1 cellular context compared by ENCODE assay signal in the genomic region with DNA sequence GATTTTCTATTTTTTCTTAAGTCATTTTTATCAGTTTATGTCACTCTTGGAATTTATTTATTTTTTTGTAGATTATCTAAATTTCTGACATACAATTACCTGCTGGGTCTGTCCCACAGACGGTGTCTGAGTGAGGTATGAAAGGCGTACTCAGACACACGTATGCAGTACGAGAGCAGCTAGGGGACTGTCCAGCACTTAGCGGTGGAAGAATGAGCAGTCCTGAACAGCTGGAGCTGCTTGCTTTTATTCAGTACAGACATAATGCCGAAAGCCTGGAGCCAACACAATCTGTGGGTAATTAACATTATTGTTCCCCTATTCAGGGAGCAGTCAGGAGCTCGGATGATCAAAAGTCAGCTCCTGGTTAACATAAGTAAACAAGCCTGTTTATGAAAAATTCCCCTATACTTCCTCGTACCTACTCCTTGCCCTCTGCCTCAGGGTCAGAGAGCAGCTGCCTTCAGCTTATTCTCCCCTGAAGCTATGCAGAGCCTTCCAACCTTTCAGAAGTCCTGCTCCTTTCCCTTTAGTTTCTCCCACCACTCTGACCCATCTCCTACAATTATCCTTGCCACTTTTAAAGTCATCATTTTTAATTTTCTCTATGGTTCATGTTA.
TF ChIP-seq lines count a peak whose summit lies in the region.

No MANE protein-coding gene starts in this region.

TF ChIP-seq in H1, 55 proteins besides CTCF, POLR2A, EP300 and RAD21 (continued from another document):
- no peak for TF ChIP-seq RXRA (IDR thresholded peaks at IDR 0.05; ENCODE audit: insufficient read depth, low read depth, low read length)
- no peak for TF ChIP-seq NRF1 (IDR thresholded peaks at IDR 0.05; ENCODE audit: low read depth, low read length)
- no peak for TF ChIP-seq HDAC6 (IDR thresholded peaks at IDR 0.05; ENCODE audit: low read depth, low read length)
- TF ChIP-seq MAFK (IDR thresholded peaks at IDR 0.05; ENCODE audit: low read depth, low read length), result no peak
- TF ChIP-seq, protein P1, sequence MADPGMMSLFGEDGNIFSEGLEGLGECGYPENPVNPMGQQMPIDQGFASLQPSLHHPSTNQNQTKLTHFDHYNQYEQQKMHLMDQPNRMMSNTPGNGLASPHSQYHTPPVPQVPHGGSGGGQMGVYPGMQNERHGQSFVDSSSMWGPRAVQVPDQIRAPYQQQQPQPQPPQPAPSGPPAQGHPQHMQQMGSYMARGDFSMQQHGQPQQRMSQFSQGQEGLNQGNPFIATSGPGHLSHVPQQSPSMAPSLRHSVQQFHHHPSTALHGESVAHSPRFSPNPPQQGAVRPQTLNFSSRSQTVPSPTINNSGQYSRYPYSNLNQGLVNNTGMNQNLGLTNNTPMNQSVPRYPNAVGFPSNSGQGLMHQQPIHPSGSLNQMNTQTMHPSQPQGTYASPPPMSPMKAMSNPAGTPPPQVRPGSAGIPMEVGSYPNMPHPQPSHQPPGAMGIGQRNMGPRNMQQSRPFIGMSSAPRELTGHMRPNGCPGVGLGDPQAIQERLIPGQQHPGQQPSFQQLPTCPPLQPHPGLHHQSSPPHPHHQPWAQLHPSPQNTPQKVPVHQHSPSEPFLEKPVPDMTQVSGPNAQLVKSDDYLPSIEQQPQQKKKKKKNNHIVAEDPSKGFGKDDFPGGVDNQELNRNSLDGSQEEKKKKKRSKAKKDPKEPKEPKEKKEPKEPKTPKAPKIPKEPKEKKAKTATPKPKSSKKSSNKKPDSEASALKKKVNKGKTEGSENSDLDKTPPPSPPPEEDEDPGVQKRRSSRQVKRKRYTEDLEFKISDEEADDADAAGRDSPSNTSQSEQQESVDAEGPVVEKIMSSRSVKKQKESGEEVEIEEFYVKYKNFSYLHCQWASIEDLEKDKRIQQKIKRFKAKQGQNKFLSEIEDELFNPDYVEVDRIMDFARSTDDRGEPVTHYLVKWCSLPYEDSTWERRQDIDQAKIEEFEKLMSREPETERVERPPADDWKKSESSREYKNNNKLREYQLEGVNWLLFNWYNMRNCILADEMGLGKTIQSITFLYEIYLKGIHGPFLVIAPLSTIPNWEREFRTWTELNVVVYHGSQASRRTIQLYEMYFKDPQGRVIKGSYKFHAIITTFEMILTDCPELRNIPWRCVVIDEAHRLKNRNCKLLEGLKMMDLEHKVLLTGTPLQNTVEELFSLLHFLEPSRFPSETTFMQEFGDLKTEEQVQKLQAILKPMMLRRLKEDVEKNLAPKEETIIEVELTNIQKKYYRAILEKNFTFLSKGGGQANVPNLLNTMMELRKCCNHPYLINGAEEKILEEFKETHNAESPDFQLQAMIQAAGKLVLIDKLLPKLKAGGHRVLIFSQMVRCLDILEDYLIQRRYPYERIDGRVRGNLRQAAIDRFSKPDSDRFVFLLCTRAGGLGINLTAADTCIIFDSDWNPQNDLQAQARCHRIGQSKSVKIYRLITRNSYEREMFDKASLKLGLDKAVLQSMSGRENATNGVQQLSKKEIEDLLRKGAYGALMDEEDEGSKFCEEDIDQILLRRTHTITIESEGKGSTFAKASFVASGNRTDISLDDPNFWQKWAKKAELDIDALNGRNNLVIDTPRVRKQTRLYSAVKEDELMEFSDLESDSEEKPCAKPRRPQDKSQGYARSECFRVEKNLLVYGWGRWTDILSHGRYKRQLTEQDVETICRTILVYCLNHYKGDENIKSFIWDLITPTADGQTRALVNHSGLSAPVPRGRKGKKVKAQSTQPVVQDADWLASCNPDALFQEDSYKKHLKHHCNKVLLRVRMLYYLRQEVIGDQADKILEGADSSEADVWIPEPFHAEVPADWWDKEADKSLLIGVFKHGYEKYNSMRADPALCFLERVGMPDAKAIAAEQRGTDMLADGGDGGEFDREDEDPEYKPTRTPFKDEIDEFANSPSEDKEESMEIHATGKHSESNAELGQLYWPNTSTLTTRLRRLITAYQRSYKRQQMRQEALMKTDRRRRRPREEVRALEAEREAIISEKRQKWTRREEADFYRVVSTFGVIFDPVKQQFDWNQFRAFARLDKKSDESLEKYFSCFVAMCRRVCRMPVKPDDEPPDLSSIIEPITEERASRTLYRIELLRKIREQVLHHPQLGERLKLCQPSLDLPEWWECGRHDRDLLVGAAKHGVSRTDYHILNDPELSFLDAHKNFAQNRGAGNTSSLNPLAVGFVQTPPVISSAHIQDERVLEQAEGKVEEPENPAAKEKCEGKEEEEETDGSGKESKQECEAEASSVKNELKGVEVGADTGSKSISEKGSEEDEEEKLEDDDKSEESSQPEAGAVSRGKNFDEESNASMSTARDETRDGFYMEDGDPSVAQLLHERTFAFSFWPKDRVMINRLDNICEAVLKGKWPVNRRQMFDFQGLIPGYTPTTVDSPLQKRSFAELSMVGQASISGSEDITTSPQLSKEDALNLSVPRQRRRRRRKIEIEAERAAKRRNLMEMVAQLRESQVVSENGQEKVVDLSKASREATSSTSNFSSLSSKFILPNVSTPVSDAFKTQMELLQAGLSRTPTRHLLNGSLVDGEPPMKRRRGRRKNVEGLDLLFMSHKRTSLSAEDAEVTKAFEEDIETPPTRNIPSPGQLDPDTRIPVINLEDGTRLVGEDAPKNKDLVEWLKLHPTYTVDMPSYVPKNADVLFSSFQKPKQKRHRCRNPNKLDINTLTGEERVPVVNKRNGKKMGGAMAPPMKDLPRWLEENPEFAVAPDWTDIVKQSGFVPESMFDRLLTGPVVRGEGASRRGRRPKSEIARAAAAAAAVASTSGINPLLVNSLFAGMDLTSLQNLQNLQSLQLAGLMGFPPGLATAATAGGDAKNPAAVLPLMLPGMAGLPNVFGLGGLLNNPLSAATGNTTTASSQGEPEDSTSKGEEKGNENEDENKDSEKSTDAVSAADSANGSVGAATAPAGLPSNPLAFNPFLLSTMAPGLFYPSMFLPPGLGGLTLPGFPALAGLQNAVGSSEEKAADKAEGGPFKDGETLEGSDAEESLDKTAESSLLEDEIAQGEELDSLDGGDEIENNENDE (IDR thresholded peaks at IDR 0.05; ENCODE audit: insufficient replicate concordance, low read length), result no peak
- no peak for TF ChIP-seq ASH2L (IDR thresholded peaks at IDR 0.05; ENCODE audit: low read length)
- TF ChIP-seq EGR1 (IDR thresholded peaks at IDR 0.05; ENCODE audit: borderline replicate concordance, low read depth, low read length), result no peak
- no peak for TF ChIP-seq SIRT6 (IDR thresholded peaks at IDR 0.05; ENCODE audit: low read length)
- no peak for TF ChIP-seq TAF1 (IDR thresholded peaks at IDR 0.05; ENCODE audit: low read depth, low read length)
- no peak for TF ChIP-seq GABPA (IDR thresholded peaks at IDR 0.05; ENCODE audit: borderline replicate concordance, insufficient read depth, low read length)
- TF ChIP-seq JUND (IDR thresholded peaks at IDR 0.05; ENCODE audit: low read length), result no peak
- no peak for TF ChIP-seq SP1 (IDR thresholded peaks at IDR 0.05; ENCODE audit: low read depth, low read length)
TF ChIP-seq in H1: peak in this region for 0.
